24 cellular contexts compared by ENCODE assay signal in genomic region chrX:114178126-114178525, GRCh38.
"Had no signal": no experiment of that assay in that cellular context is flagged by ENCODE, and none has a peak within 500 bp of the region (broad histone marks: within the 10 kb centered on the region; RNA-seq: fewer than 3 reads in every experiment).

No MANE protein-coding gene starts in this region.

- H3K4me1 ChIP-seq: parathyroid adenoma, right lobe of liver, testis had no signal

- H3K36me3 ChIP-seq: brain microvascular endothelial cell, neutrophil, right lobe of liver had no signal

- H3K4me3 Mint-ChIP-seq: activated CD4-positive, alpha-beta T cell treated with anti-CD3 and anti-CD28 coated beads, Interleukin-2, amount 10 ng/mL, durations not matched to agents 24 days and 14 days; activated CD8-positive, alpha-beta T cell treated with anti-CD3 and anti-CD28 coated beads for 36 hours; activated naive CD8-positive, alpha-beta T cell treated with anti-CD3 and anti-CD28 coated beads, Interleukin-2, amount 10 ng/mL, durations not matched to agents 7 days and 5 days; naive thymus-derived CD8-positive, alpha-beta T cell; stimulated activated memory B cell treated with anti-CD40 and anti-IgM and Interleukin-4, amounts not matched to agents 10 μg/mL and 1 μg/mL and 100 μg/mL, for 72 hours; T-helper 2 cell treated with Interferon-gamma antibody and Interleukin-4, amounts not matched to agents 5 μg/mL and 100 μg/mL, for 36 hours; type B pancreatic cell had no signal

- H3K4me3 ChIP-seq: dorsolateral prefrontal cortex, right lobe of liver, testis had no signal

- H3K27ac Mint-ChIP-seq: activated CD4-positive, alpha-beta T cell treated with anti-CD3 and anti-CD28 coated beads, Interleukin-2, amount 10 ng/mL, durations not matched to agents 24 days and 14 days; activated CD8-positive, alpha-beta T cell treated with anti-CD3 and anti-CD28 coated beads for 36 hours; activated naive CD8-positive, alpha-beta T cell treated with anti-CD3 and anti-CD28 coated beads, Interleukin-2, amount 10 ng/mL, durations not matched to agents 7 days and 5 days; activated T-helper 2 cell treated with anti-CD3 and anti-CD28 coated beads, Interferon-gamma antibody, Interleukin-2, Interleukin-4, amounts not matched to agents 10 μg/mL and 5 μg/mL and 100 μg/mL, durations not matched to agents 14 hours and 24 hours and 36 hours; naive thymus-derived CD8-positive, alpha-beta T cell; stimulated activated memory B cell treated with anti-CD40 and anti-IgM and Interleukin-4, amounts not matched to agents 10 μg/mL and 1 μg/mL and 100 μg/mL, for 72 hours; T-helper 2 cell treated with Interferon-gamma antibody and Interleukin-4, amounts not matched to agents 5 μg/mL and 100 μg/mL, for 36 hours; type B pancreatic cell had no signal

- H3K36me3 Mint-ChIP-seq: activated naive CD8-positive, alpha-beta T cell treated with anti-CD3 and anti-CD28 coated beads, Interleukin-2, amount 10 ng/mL, durations not matched to agents 7 days and 5 days; stimulated activated memory B cell treated with anti-CD40 and anti-IgM and Interleukin-4, amounts not matched to agents 10 μg/mL and 1 μg/mL and 100 μg/mL, for 72 hours; type B pancreatic cell had no signal

- DNase-seq: activated CD4-positive, alpha-beta T cell treated with anti-CD3 and anti-CD28 coated beads, Interleukin-2, amount 10 ng/mL, durations not matched to agents 24 days and 14 days; activated CD4-positive, CD25-positive, alpha-beta regulatory T cell; activated CD8-positive, alpha-beta T cell treated with anti-CD3 and anti-CD28 coated beads for 36 hours; activated naive CD4-positive, alpha-beta T cell treated with Interleukin-2 at 50 U/mL for 16 hours; activated naive CD8-positive, alpha-beta T cell treated with anti-CD3 and anti-CD28 coated beads, Interleukin-2, amount 10 ng/mL, durations not matched to agents 7 days and 5 days; activated T-cell treated with anti-CD3 and anti-CD28 coated beads, Interleukin-2, amount 50 U/mL, for 1 hour; brain microvascular endothelial cell; central memory CD4-positive, alpha-beta T cell; dorsolateral prefrontal cortex; foreskin fibroblast; left ventricle myocardium superior; mesenchymal stem cell; naive thymus-derived CD8-positive, alpha-beta T cell; right lobe of liver; small intestine; stimulated activated CD4-positive, alpha-beta T cell treated with anti-CD3 and anti-CD28 coated beads, Interleukin-4, amount 100 ng/mL, for 24 hours; testis had no signal

- H3K27me3 ChIP-seq: brain microvascular endothelial cell, neutrophil, testis had no signal

- H3K9me3 ChIP-seq: neutrophil, right lobe of liver, testis had no signal

- H3K27me3 Mint-ChIP-seq: activated CD4-positive, alpha-beta T cell treated with anti-CD3 and anti-CD28 coated beads, Interleukin-2, amount 10 ng/mL, durations not matched to agents 24 days and 14 days; activated CD8-positive, alpha-beta T cell treated with anti-CD3 and anti-CD28 coated beads for 36 hours; activated naive CD8-positive, alpha-beta T cell treated with anti-CD3 and anti-CD28 coated beads, Interleukin-2, amount 10 ng/mL, durations not matched to agents 7 days and 5 days; naive thymus-derived CD8-positive, alpha-beta T cell; stimulated activated memory B cell treated with anti-CD40 and anti-IgM and Interleukin-4, amounts not matched to agents 10 μg/mL and 1 μg/mL and 100 μg/mL, for 72 hours; type B pancreatic cell had no signal

- H3K79me2 ChIP-seq: parathyroid adenoma had no signal

- H2AFZ ChIP-seq: parathyroid adenoma had no signal

- H3K27ac ChIP-seq: brain microvascular endothelial cell, dorsolateral prefrontal cortex, epithelial cell of prostate, neutrophil, parathyroid adenoma, right lobe of liver, testis had no signal

- H3K4me1 Mint-ChIP-seq: activated CD4-positive, alpha-beta T cell treated with anti-CD3 and anti-CD28 coated beads, Interleukin-2, amount 10 ng/mL, durations not matched to agents 24 days and 14 days; activated naive CD8-positive, alpha-beta T cell treated with anti-CD3 and anti-CD28 coated beads, Interleukin-2, amount 10 ng/mL, durations not matched to agents 7 days and 5 days; naive thymus-derived CD8-positive, alpha-beta T cell; stimulated activated memory B cell treated with anti-CD40 and anti-IgM and Interleukin-4, amounts not matched to agents 10 μg/mL and 1 μg/mL and 100 μg/mL, for 72 hours had no signal

- H3K9ac ChIP-seq: parathyroid adenoma had no signal

- H3K9me3 Mint-ChIP-seq: activated naive CD8-positive, alpha-beta T cell treated with anti-CD3 and anti-CD28 coated beads, Interleukin-2, amount 10 ng/mL, durations not matched to agents 7 days and 5 days; stimulated activated memory B cell treated with anti-CD40 and anti-IgM and Interleukin-4, amounts not matched to agents 10 μg/mL and 1 μg/mL and 100 μg/mL, for 72 hours; type B pancreatic cell had no signal
